8 cellular contexts compared by ENCODE assay signal in genomic region chr1:180229483-180230415, GRCh38. TPM values are rescaled to one million over a fixed set of nuclear protein-coding genes. Genes with fewer than 3 reads are reported as not detected.
DNase-seq lines count a peak whose midpoint lies in the region; ATAC-seq and TF ChIP-seq lines count a peak whose summit lies in the region.

Gene LHX4, plus strand, starts transcription at chr1:180230264. Its CDS starts 266 bp downstream, at chr1:180230530.

- no peaks in the 10 kb centered on the region for H3K36me3 Mint-ChIP-seq in activated naive CD4-positive, alpha-beta T cell treated with anti-CD3 and anti-CD28 coated beads, Interleukin-2, amount 10 ng/mL, durations not matched to agents 7 days and 5 days

- POLR2A ChIA-PET in HEK293 (lab: Yijun Ruan, JAX): interaction anchor here (0.5 to 2.2 kb wide), 6 partner anchors 10 to 386 kb away, joined by 3 to 6 read pairs (median 4); no protein-coding TSS in a partner anchor

- H3K4me1 ChIP-seq in HEK293 (ENCODE audit: control insufficient read depth, insufficient read depth, low read length) (no peaks in the 10 kb centered on the region), left ventricle myocardium inferior (peaks cover 53% of the 10 kb centered on the region)

- CTCF ChIA-PET in HEK293 (lab: Yijun Ruan, JAX): no interaction called here
- CTCF ChIA-PET in activated naive CD4-positive, alpha-beta T cell treated with anti-CD3 and anti-CD28 coated beads, Interleukin-2, amount 10 ng/mL, durations not matched to agents 7 days and 5 days (lab: Charles Lee): no interaction called here

- H3K27me3 Mint-ChIP-seq in activated naive CD4-positive, alpha-beta T cell treated with anti-CD3 and anti-CD28 coated beads, Interleukin-2, amount 10 ng/mL, durations not matched to agents 7 days and 5 days: peaks cover 91% of the 10 kb centered on the region

- H3K27ac ChIP-seq in HEK293 (ENCODE audit: extremely low read depth, low read depth, low read length) (peak within 1 kb of the TSS; percentile 93), left ventricle myocardium inferior (replicated peaks) (no peak within 1 kb of the TSS)

- peaks cover 100% of the 10 kb centered on the region for H3K27me3 ChIP-seq in left ventricle myocardium inferior (ENCODE audit: low read depth)

- H3K4me3 ChIP-seq in HEK293 (ENCODE audit: low read depth, low read length) (peak within 1 kb of the TSS; percentile 69), left ventricle myocardium inferior (peak within 1 kb of the TSS; percentile 75)

- H3K9me3 ChIP-seq in HEK293 (ENCODE audit: control insufficient read depth, insufficient read depth, low read depth, low read length): no peaks in the 10 kb centered on the region
- no peaks in the 10 kb centered on the region for H3K9me3 ChIP-seq in left ventricle myocardium inferior (replicated peaks)

- H3K36me3 ChIP-seq in HEK293 (ENCODE audit: control insufficient read depth in 2 of 2, insufficient read depth in 1 of 2, low read length in 2 of 2) (no peaks in the 10 kb centered on the region), left ventricle myocardium inferior (no peaks in the 10 kb centered on the region)

- DNase-seq in DMS114 treated with DMSO at 0.1 percent for 48 hours (lab: John Stamatoyannopoulos, UW; ENCODE audit: unreplicated experiment) (peak; percentile 48), NCI-H524 treated with DMSO at 0.1 percent for 48 hours (lab: John Stamatoyannopoulos, UW) (peak; percentile 35), left ventricle myocardium inferior (no peak), retina (peak; percentile 81)
- peak; percentile 55 for DNase-seq in activated naive CD4-positive, alpha-beta T cell treated with anti-CD3 and anti-CD28 coated beads, Interleukin-2, amount 10 ng/mL, durations not matched to agents 7 days and 5 days

- H3K9me3 Mint-ChIP-seq in activated naive CD4-positive, alpha-beta T cell treated with anti-CD3 and anti-CD28 coated beads, Interleukin-2, amount 10 ng/mL, durations not matched to agents 7 days and 5 days: no peaks in the 10 kb centered on the region

- H3K4me1 Mint-ChIP-seq in activated naive CD4-positive, alpha-beta T cell treated with anti-CD3 and anti-CD28 coated beads, Interleukin-2, amount 10 ng/mL, durations not matched to agents 7 days and 5 days: peaks cover 28% of the 10 kb centered on the region

- intact Hi-C loops in left ventricle myocardium inferior (cut with micrococcal nuclease): no loop called here

- no peak; the same call in 1 of the 2 replicates for TF ChIP-seq CTCF in HEK293 (tag by site-specific recombination; IDR thresholded peaks at IDR 0.05)
- no peak for TF ChIP-seq CTCF in left ventricle myocardium inferior (IDR thresholded peaks at IDR 0.05; ENCODE audit: borderline replicate concordance)

- no peak within 1 kb of the TSS for H3K27ac Mint-ChIP-seq in activated naive CD4-positive, alpha-beta T cell treated with anti-CD3 and anti-CD28 coated beads, Interleukin-2, amount 10 ng/mL, durations not matched to agents 7 days and 5 days

- no peak for ATAC-seq in HG02973 (IDR thresholded peaks at IDR 0.05; ENCODE audit: unreplicated experiment)
- ATAC-seq in GM21576 (IDR thresholded peaks at IDR 0.05; ENCODE audit: unreplicated experiment): no peak

- peak within 1 kb of the TSS; percentile 70 for H3K4me3 Mint-ChIP-seq in activated naive CD4-positive, alpha-beta T cell treated with anti-CD3 and anti-CD28 coated beads, Interleukin-2, amount 10 ng/mL, durations not matched to agents 7 days and 5 days

TF ChIP-seq in HEK293, 187 proteins besides CTCF, POLR2A, EP300 and RAD21 (continues in another document):
- TF ChIP-seq ATF2 (tag by site-specific recombination; IDR thresholded peaks at IDR 0.05; ENCODE audit: low read depth) (no peak), ZBTB21 (tag by site-specific recombination; IDR thresholded peaks at IDR 0.05) (0 out of 2 replicates have a peak, but pooled peaks have one; percentile 11), MZF1 (tag by site-specific recombination; IDR thresholded peaks at IDR 0.05; ENCODE audit: borderline replicate concordance) (peak; percentile 43; the same call in 1 of the 2 replicates), INSM2 (tag by site-specific recombination; IDR thresholded peaks at IDR 0.05) (peak; percentile 24; the same call in 1 of the 2 replicates), HOXC10 (CRISPR knock-in tag; IDR thresholded peaks at IDR 0.05) (0 out of 2 replicates have a peak, but pooled peaks have one; percentile 48), ZNF146 (tag by site-specific recombination; IDR thresholded peaks at IDR 0.05) (no peak), OVOL3 (tag by site-specific recombination; IDR thresholded peaks at IDR 0.05) (no peak), REPIN1 (tag by site-specific recombination; IDR thresholded peaks at IDR 0.05; ENCODE audit: low read depth) (no peak), ZNF16 (tag by site-specific recombination; IDR thresholded peaks at IDR 0.05; ENCODE audit: low read depth) (no peak), ZNF660 (tag by site-specific recombination; IDR thresholded peaks at IDR 0.05) (0 out of 2 replicates have a peak, but pooled peaks have one; percentile 40), ZNF623 (tag by site-specific recombination; IDR thresholded peaks at IDR 0.05) (no peak), ZNF26 (tag by site-specific recombination; IDR thresholded peaks at IDR 0.05) (no peak), ZNF248 (tag by site-specific recombination; IDR thresholded peaks at IDR 0.05) (no peak), ZNF558 (tag by site-specific recombination; IDR thresholded peaks at IDR 0.05) (no peak), GLIS2 (tag by site-specific recombination; IDR thresholded peaks at IDR 0.05) (peak; percentile 50), ZSCAN30 (tag by site-specific recombination; IDR thresholded peaks at IDR 0.05) (peak; percentile 50; the same call in 1 of the 2 replicates), ZBTB44 (tag by site-specific recombination; IDR thresholded peaks at IDR 0.05) (peak; percentile 42; the same call in 1 of the 2 replicates), ZNF580 (tag by site-specific recombination; IDR thresholded peaks at IDR 0.05) (no peak)

RNA-seq across cellular contexts. Expression of gene LHX4, which starts in this region (rescaled TPM):
- not detected for total RNA-seq in left ventricle myocardium inferior
